ENCODE assay signal across 8 cellular contexts in the genomic region with DNA sequence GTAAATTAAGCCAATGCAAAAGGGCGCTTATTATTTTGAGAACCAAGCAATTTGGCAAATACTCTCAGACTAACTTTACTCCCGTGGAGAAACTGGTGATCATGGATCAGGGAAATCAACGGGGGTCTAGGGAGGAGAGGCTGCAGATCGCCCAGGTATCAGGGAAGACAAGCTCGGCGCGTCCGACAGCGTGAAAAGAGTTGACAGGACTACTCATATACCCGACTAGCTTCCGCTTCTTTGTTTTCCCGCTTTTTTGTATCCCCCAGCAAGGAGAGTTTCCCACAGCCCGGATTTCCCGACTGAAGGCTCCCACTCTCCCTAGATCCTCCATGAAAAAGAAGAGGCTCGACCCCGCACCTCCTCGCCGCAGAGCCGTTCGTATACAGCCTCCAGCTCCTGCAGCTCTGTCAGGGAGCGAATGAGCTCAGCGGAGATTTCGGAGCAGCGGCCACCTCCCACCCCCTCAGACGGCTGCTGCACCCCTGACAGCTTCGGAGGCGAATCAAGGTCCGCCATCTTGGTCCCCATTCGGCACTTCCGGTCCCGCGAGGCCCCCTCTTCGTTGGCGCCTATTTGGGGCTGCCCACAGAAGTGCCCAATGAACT. TPM values are rescaled to one million over a fixed set of nuclear protein-coding genes. Genes with fewer than 3 reads are reported as not detected.
A peak's percentile ranks its signal among the peaks of the same experiment; 100 is the strongest.
DNase-seq lines count a peak whose midpoint lies in the region; ATAC-seq and TF ChIP-seq lines count a peak whose summit lies in the region.

A gene (minus strand): TSS at position 542 of the 608 bp plus-strand sequence. CDS start 11 bp downstream, at position 531.

- peaks cover 46% of the 10 kb centered on the region for H3K4me1 Mint-ChIP-seq in activated CD4-positive, alpha-beta memory T cell treated with anti-CD3 and anti-CD28 coated beads, Interleukin-2, amount 10 ng/mL, durations not matched to agents 7 days and 5 days

- no peaks in the 10 kb centered on the region for H3K9me3 ChIP-seq in right lobe of liver

- H3K4me3 ChIP-seq in dorsolateral prefrontal cortex: peak within 1 kb of the TSS; percentile 49 to 100 (median 88)
- H3K4me3 ChIP-seq in right lobe of liver: peak within 1 kb of the TSS; percentile 70 to 96 (median 92)

- POLR2A ChIA-PET in activated CD4-positive, alpha-beta memory T cell treated with anti-CD3 and anti-CD28 coated beads, Interleukin-2, amount 10 ng/mL, durations not matched to agents 7 days and 5 days (lab: Charles Lee): interaction anchor here (0.7 to 5.2 kb wide), 19 partner anchors 10 to 272 kb away, joined by 3 to 82 read pairs (median 7); a partner anchor contains a TSS

- TF ChIP-seq CTCF in 22Rv1 (IDR thresholded peaks at IDR 0.05) (no peak), dorsolateral prefrontal cortex (IDR thresholded peaks at IDR 0.05 in 54 of 56, conservative IDR thresholded peaks at IDR 0.05 in 2 of 56; ENCODE audit: low read depth in 1 of 56, partially characterized antibody in 56 of 56) (peak in 5 of 56 donors; percentile 12 to 45 (median 19)), right lobe of liver (IDR thresholded peaks at IDR 0.05) (no peak)

- peak; percentile 41 for ATAC-seq in GM18520 (IDR thresholded peaks at IDR 0.05; ENCODE audit: unreplicated experiment)
- ATAC-seq in HG03175 (IDR thresholded peaks at IDR 0.05; ENCODE audit: unreplicated experiment): peak; percentile 59
- ATAC-seq in right lobe of liver: peak; percentile 92 to 95 (median 94)

- peaks cover 0 to 14% (median 2%) of the 10 kb centered on the region in 4 donors for H3K36me3 ChIP-seq in right lobe of liver

- peak; percentile 52 for DNase-seq in NCI-H774 (lab: John Stamatoyannopoulos, UW)
- peak; percentile 92 for DNase-seq in activated CD4-positive, alpha-beta memory T cell treated with anti-CD3 and anti-CD28 coated beads, Interleukin-2, amount 10 ng/mL, durations not matched to agents 7 days and 5 days
- DNase-seq in dorsolateral prefrontal cortex: peak; percentile 81 to 91 (median 87)
- DNase-seq in right lobe of liver: peak; percentile 86 to 90 (median 87)
- DNase-seq in stimulated activated CD4-positive, alpha-beta T cell treated with anti-CD3 and anti-CD28 coated beads, Interleukin-4, amount 100 ng/mL, for 4 hours: peak; percentile 85 to 90

- peak within 1 kb of the TSS; percentile 93 for H3K4me3 Mint-ChIP-seq in activated CD4-positive, alpha-beta memory T cell treated with anti-CD3 and anti-CD28 coated beads, Interleukin-2, amount 10 ng/mL, durations not matched to agents 7 days and 5 days

- no peaks in the 10 kb centered on the region for H3K27me3 ChIP-seq in dorsolateral prefrontal cortex
- H3K27me3 ChIP-seq in right lobe of liver: no peaks in the 10 kb centered on the region

- intact Hi-C loops in dorsolateral prefrontal cortex (cut with DNase I) (loop anchor here (2.0 to 5.0 kb wide), 2 partner anchors 141 to 142 kb away; no protein-coding TSS in a partner anchor), right lobe of liver (cut with DNase I) (no loop called here)

- peaks cover 0 to 33% (median 7%) of the 10 kb centered on the region in 4 donors for H3K4me1 ChIP-seq in right lobe of liver

- no peaks in the 10 kb centered on the region for H3K27me3 Mint-ChIP-seq in activated CD4-positive, alpha-beta memory T cell treated with anti-CD3 and anti-CD28 coated beads, Interleukin-2, amount 10 ng/mL, durations not matched to agents 7 days and 5 days

- CTCF ChIA-PET in activated CD4-positive, alpha-beta memory T cell treated with anti-CD3 and anti-CD28 coated beads, Interleukin-2, amount 10 ng/mL, durations not matched to agents 7 days and 5 days (lab: Charles Lee): interaction anchor here (0.6 to 1.5 kb wide), 5 partner anchors 14 to 1322 kb away, joined by 3 to 5 read pairs (median 4); a partner anchor contains a TSS

- H3K27ac ChIP-seq in 22Rv1 (peak within 1 kb of the TSS; percentile 87), dorsolateral prefrontal cortex (peak within 1 kb of the TSS; percentile 59 to 97 (median 90)), right lobe of liver (peak within 1 kb of the TSS; percentile 73 to 81 (median 78))

- H3K36me3 Mint-ChIP-seq in activated CD4-positive, alpha-beta memory T cell treated with anti-CD3 and anti-CD28 coated beads, Interleukin-2, amount 10 ng/mL, durations not matched to agents 7 days and 5 days (ENCODE audit: low read depth): peaks cover 61% of the 10 kb centered on the region

- peak; percentile 43 for TF ChIP-seq POLR2A in right lobe of liver (IDR thresholded peaks at IDR 0.05)

- H3K9me3 Mint-ChIP-seq in activated CD4-positive, alpha-beta memory T cell treated with anti-CD3 and anti-CD28 coated beads, Interleukin-2, amount 10 ng/mL, durations not matched to agents 7 days and 5 days: no peaks in the 10 kb centered on the region

- 0% methylated on average over 25 of the region's 34 CpGs for WGBS in right lobe of liver (ENCODE audit: insufficient coverage, low coverage, low lambda C conversion rate, missing lambda C conversion rate)

- H3K27ac Mint-ChIP-seq in activated CD4-positive, alpha-beta memory T cell treated with anti-CD3 and anti-CD28 coated beads, Interleukin-2, amount 10 ng/mL, durations not matched to agents 7 days and 5 days: peak within 1 kb of the TSS; percentile 95

RNA-seq across cellular contexts. Expression of the gene that starts here (rescaled TPM):
- total RNA-seq in activated CD4-positive, alpha-beta memory T cell treated with anti-CD3 and anti-CD28 coated beads, Interleukin-2, amount 10 ng/mL, durations not matched to agents 7 days and 5 days: 10 to 100 TPM; 71.2 to 71.4 TPM
- total RNA-seq in dorsolateral prefrontal cortex (10 to 100 TPM; 33.6 to 68.0 (median 51.2) TPM), right lobe of liver (10 to 100 TPM; 24.5 to 32.9 (median 30.7) TPM)

Comparison
In these comparisons a context has a peak if more than half of its experiments do, and no peak if none do; other contexts are left out.
1. Peak in every context shown above with its lines: DNase-seq, ATAC-seq, H3K4me3 ChIP-seq and H3K27ac ChIP-seq.
2. ATAC-seq: peak in every context shown above with its lines; median percentile 94 in right lobe of liver; 59 in HG03175; 41 in GM18520.
3. intact Hi-C loops: an anchor here in dorsolateral prefrontal cortex (2.0 to 5.0 kb wide); none called in right lobe of liver.